ENCODE assay signal across 8 cellular contexts in genomic region chr22:50251472-50252054, GRCh38. TPM values are rescaled to one million over a fixed set of nuclear protein-coding genes. Genes with fewer than 3 reads are reported as not detected.
A peak's percentile ranks its signal among the peaks of the same experiment; 100 is the strongest.
DNase-seq lines count a peak whose midpoint lies in the region; ATAC-seq and TF ChIP-seq lines count a peak whose summit lies in the region.

No MANE protein-coding gene starts in this region.

- H3K9me3 ChIP-seq in fibroblast of lung (ENCODE audit: control insufficient read depth, insufficient read depth, low read depth, low read length): no peaks in the 10 kb centered on the region

- no peak overlapping the region for H2AFZ ChIP-seq in fibroblast of lung (ENCODE audit: low read length)

- H4K20me1 ChIP-seq in fibroblast of lung (ENCODE audit: control insufficient read depth, extremely low read depth, insufficient read depth, low read length): no peaks in the 10 kb centered on the region

- H3K9ac ChIP-seq in fibroblast of lung (ENCODE audit: insufficient read depth, low read length): no peak overlapping the region

- peak overlapping the region; percentile 35 for H3K4me2 ChIP-seq in fibroblast of lung (ENCODE audit: extremely low read depth, insufficient read depth, low read length)

- H3K27ac ChIP-seq in fibroblast of lung (ENCODE audit: insufficient read depth, low read length): no peak overlapping the region

- DNase-seq in SK-N-DZ (ENCODE audit: low spot score) (peak; percentile 54), fibroblast of lung (ENCODE audit: low read depth in 2 of 2) (no peak), retinal pigment epithelial cell (ENCODE audit: low read depth) (no peak), NCI-H69 (lab: John Stamatoyannopoulos, UW) (no peak)
- DNase-seq in stimulated activated CD4-positive, alpha-beta T cell treated with anti-CD3 and anti-CD28 coated beads, Interleukin-4, amount 100 ng/mL, for 24 hours: no peak

- ATAC-seq in HG02885 (IDR thresholded peaks at IDR 0.05; ENCODE audit: poor library complexity, unreplicated experiment) (no peak), GM19463 (IDR thresholded peaks at IDR 0.05; ENCODE audit: unreplicated experiment) (no peak)

- H3K79me2 ChIP-seq in fibroblast of lung (ENCODE audit: control insufficient read depth, insufficient read depth, low read length): peaks cover 11% of the 10 kb centered on the region

- peaks cover 32% of the 10 kb centered on the region for H3K36me3 ChIP-seq in fibroblast of lung (ENCODE audit: control insufficient read depth, insufficient read depth, low read length)

- H3K4me3 ChIP-seq in GM12875 (ENCODE audit: low read depth, low read length) (peak overlapping the region; percentile 90), fibroblast of lung (replicated peaks in 1 of 4; ENCODE audit: control extremely low read depth in 1 of 4, insufficient read depth in 1 of 4, low read depth in 3 of 4, low read length in 4 of 4) (peak overlapping the region in 1 of 4 experiments; percentile 81), retinal pigment epithelial cell (ENCODE audit: low read length) (peak overlapping the region; percentile 27)

- TF ChIP-seq CTCF in GM12875 (IDR thresholded peaks at IDR 0.05; ENCODE audit: borderline replicate concordance, insufficient read depth, low read depth, low read length): no peak
- no peak for TF ChIP-seq CTCF in fibroblast of lung (conservative IDR thresholded peaks at IDR 0.05 in 1 of 2, IDR thresholded peaks at IDR 0.05 in 1 of 2; ENCODE audit: low read depth in 1 of 2, low read length in 2 of 2)
- TF ChIP-seq CTCF in retinal pigment epithelial cell (conservative IDR thresholded peaks at IDR 0.05; ENCODE audit: low read depth, low read length): no peak

- no peaks in the 10 kb centered on the region for H3K27me3 ChIP-seq in fibroblast of lung (ENCODE audit: control insufficient read depth, insufficient read depth, low read length)

- peaks cover 7% of the 10 kb centered on the region for H3K4me1 ChIP-seq in fibroblast of lung (ENCODE audit: control insufficient read depth, extremely low read depth, insufficient read depth, low read length)

RNA-seq across cellular contexts. Expression of gene HDAC10, which starts 0.5 kb away (rescaled TPM):
- 14.2 and 18.3 TPM in 2 replicates for polyA plus RNA-seq in SK-N-DZ (2014; cell fraction: cytosol; rRNA removed)
- polyA plus RNA-seq in SK-N-DZ (2014; cell fraction: nucleus; rRNA removed): 244 and 259 TPM in 2 replicates
- total RNA-seq in fibroblast of lung: 19.3 and 27.6 TPM in 2 replicates
- polyA plus RNA-seq in fibroblast of lung: 5.1 and 6.7 TPM in 2 replicates
- polyA plus RNA-seq in fibroblast of lung (2012): 13.4 and 18.2 TPM in 2 replicates
- polyA minus RNA-seq in fibroblast of lung (ENCODE audit: low replicate concordance): 6.7 and 15.9 TPM in 2 replicates

RNA-seq across cellular contexts. Expression of gene TUBGCP6, which starts 6.7 kb away (rescaled TPM):
- 21.2 and 23.3 TPM in 2 replicates for polyA plus RNA-seq in SK-N-DZ (2014; cell fraction: cytosol; rRNA removed)
- polyA plus RNA-seq in SK-N-DZ (2014; cell fraction: nucleus; rRNA removed): 225 and 301 TPM in 2 replicates
- 19.0 and 23.8 TPM in 2 replicates for total RNA-seq in fibroblast of lung
- polyA plus RNA-seq in fibroblast of lung: 6.7 and 7.3 TPM in 2 replicates
- 10.8 and 11.2 TPM in 2 replicates for polyA plus RNA-seq in fibroblast of lung (2012)
- polyA minus RNA-seq in fibroblast of lung (ENCODE audit: low replicate concordance): 17.3 and 18.7 TPM in 2 replicates

RNA-seq across cellular contexts. Expression of gene MAPK12, which starts 9.9 kb away (rescaled TPM):
- 84.1 and 85.6 TPM in 2 replicates for polyA plus RNA-seq in SK-N-DZ (2014; cell fraction: cytosol; rRNA removed)
- 421 and 514 TPM in 2 replicates for polyA plus RNA-seq in SK-N-DZ (2014; cell fraction: nucleus; rRNA removed)
- 24.4 and 30.1 TPM in 2 replicates for total RNA-seq in fibroblast of lung
- polyA plus RNA-seq in fibroblast of lung: 16.4 and 21.5 TPM in 2 replicates
- polyA plus RNA-seq in fibroblast of lung (2012): 19.8 and 26.9 TPM in 2 replicates
- polyA minus RNA-seq in fibroblast of lung (ENCODE audit: low replicate concordance): 39.0 and 43.3 TPM in 2 replicates

RNA-seq across cellular contexts. Expression of gene MAPK11, which starts 18.6 kb away (rescaled TPM):
- 12.7 and 14.7 TPM in 2 replicates for polyA plus RNA-seq in SK-N-DZ (2014; cell fraction: cytosol; rRNA removed)
- polyA plus RNA-seq in SK-N-DZ (2014; cell fraction: nucleus; rRNA removed): 144 and 172 TPM in 2 replicates
- 5.9 and 7.6 TPM in 2 replicates for total RNA-seq in fibroblast of lung
- 2.6 and 4.1 TPM in 2 replicates for polyA plus RNA-seq in fibroblast of lung
- polyA plus RNA-seq in fibroblast of lung (2012): 5.4 and 10.7 TPM in 2 replicates
- polyA minus RNA-seq in fibroblast of lung (ENCODE audit: low replicate concordance): 17.1 and 18.7 TPM in 2 replicates

RNA-seq across cellular contexts. Expression of gene SELENOO, which starts 50.8 kb away (rescaled TPM):
- 32.9 and 34.5 TPM in 2 replicates for polyA plus RNA-seq in SK-N-DZ (2014; cell fraction: cytosol; rRNA removed)
- polyA plus RNA-seq in SK-N-DZ (2014; cell fraction: nucleus; rRNA removed): 120 and 155 TPM in 2 replicates
- 16.9 and 20.1 TPM in 2 replicates for total RNA-seq in fibroblast of lung
- 8.3 and 10.2 TPM in 2 replicates for polyA plus RNA-seq in fibroblast of lung
- polyA plus RNA-seq in fibroblast of lung (2012): 12.8 and 16.6 TPM in 2 replicates
- polyA minus RNA-seq in fibroblast of lung (ENCODE audit: low replicate concordance): 6.7 and 12.0 TPM in 2 replicates
